ENCODE assay signal across 12 cellular contexts in the genomic region with DNA sequence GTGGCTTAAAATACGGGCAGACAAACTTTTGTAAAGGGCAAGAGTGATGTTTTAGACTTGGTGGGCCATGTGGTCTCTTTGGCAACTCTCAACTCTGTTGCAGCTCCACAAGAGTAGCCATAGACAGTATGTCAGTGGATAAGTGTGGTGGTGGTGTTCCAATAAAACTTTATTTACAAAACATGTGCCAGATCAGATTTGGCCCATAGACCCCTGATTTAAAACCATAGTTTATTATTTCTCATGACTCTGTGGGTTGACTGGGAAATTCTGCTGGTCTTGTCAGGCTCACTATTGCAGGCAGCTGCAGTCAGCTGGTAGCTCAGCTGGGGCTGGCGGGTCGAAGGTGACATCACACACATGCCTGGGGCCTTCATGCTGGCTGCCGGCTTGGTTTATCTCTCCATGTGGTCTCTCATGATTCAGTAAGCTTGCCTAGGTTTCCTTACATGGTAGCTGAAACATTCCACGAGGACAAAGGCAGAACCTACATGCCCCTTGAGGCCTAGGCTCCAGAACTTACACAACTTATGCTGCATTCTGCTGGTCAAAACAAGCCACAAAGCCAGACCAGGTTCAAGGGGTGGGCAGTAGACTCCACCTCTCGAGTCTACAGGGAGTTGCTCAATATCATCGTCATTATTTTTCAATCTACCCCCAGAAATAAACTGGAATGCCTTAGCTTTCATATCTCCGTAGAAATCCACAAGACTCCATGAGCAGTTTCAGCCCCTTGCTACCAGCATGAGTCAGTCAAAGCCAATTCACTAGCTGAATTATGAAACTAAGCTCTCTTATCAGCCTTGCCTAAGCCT.
DNase-seq lines count a peak whose midpoint lies in the region; ATAC-seq and TF ChIP-seq lines count a peak whose summit lies in the region.
"Had no signal": no experiment of that assay in that cellular context is flagged by ENCODE, and none has a peak within 500 bp of the region (broad histone marks: within the 10 kb centered on the region; RNA-seq: fewer than 3 reads in every experiment).

No MANE protein-coding gene starts in this region.

- peaks cover 4% of the 10 kb centered on the region for H3K27me3 Mint-ChIP-seq in neural progenitor cell (ENCODE audit: insufficient read depth, low read depth)
- H3K27me3 Mint-ChIP-seq: activated naive CD8-positive, alpha-beta T cell treated with anti-CD3 and anti-CD28 coated beads, Interleukin-2, amount 10 ng/mL, durations not matched to agents 7 days and 5 days had no signal

- H3K27ac ChIP-seq in neural progenitor cell (no peak overlapping the region), SK-N-SH (ENCODE audit: low read depth in 2 of 2, low read length in 1 of 2) (no peak overlapping the region)

- TF ChIP-seq RAD21 in SK-N-SH (IDR thresholded peaks at IDR 0.05; ENCODE audit: low read length): no peak

- H3K9ac ChIP-seq in neural progenitor cell: no peak overlapping the region
- no peak overlapping the region for H3K9ac ChIP-seq in SK-N-SH

- peaks cover 3% of the 10 kb centered on the region for H3K36me3 Mint-ChIP-seq in neural progenitor cell
- H3K36me3 Mint-ChIP-seq: activated naive CD8-positive, alpha-beta T cell treated with anti-CD3 and anti-CD28 coated beads, Interleukin-2, amount 10 ng/mL, durations not matched to agents 7 days and 5 days; naive thymus-derived CD4-positive, alpha-beta T cell had no signal

- H3F3A ChIP-seq in neural progenitor cell (ENCODE audit: low read depth) (no peaks in the 10 kb centered on the region), SK-N-SH (replicated peaks; ENCODE audit: insufficient read depth) (no peaks in the 10 kb centered on the region)

- TF ChIP-seq CTCF in neural progenitor cell (IDR thresholded peaks at IDR 0.05): no peak
- no peak for TF ChIP-seq CTCF in GM13976 (IDR thresholded peaks at IDR 0.05; ENCODE audit: borderline replicate concordance, control extremely low read depth, extremely low read depth, insufficient read depth, missing control alignments)
- TF ChIP-seq CTCF in SK-N-SH (IDR thresholded peaks at IDR 0.05): no peak

- H3K27me3 ChIP-seq in neural progenitor cell: no peaks in the 10 kb centered on the region
- no peaks in the 10 kb centered on the region for H3K27me3 ChIP-seq in SK-N-SH (ENCODE audit: insufficient read depth)

- H3K4me3 ChIP-seq in neural progenitor cell: no peak overlapping the region
- H3K4me3 ChIP-seq in SK-N-SH (ENCODE audit: low read depth in 2 of 2, low read length in 1 of 2): no peak overlapping the region

- H3K9me3 ChIP-seq in neural progenitor cell (ENCODE audit: low read depth) (no peaks in the 10 kb centered on the region), SK-N-SH (no peaks in the 10 kb centered on the region)

- CTCF ChIA-PET in SK-N-SH (lab: Yijun Ruan, JAX): interaction anchor here (1.0 to 1.1 kb wide), 2 partner anchors 502 to 511 kb away, joined by 3 read pairs; a partner anchor contains a TSS

- H3K27ac Mint-ChIP-seq in neural progenitor cell: peak overlapping the region; percentile 86
- H3K27ac Mint-ChIP-seq: activated naive CD8-positive, alpha-beta T cell treated with anti-CD3 and anti-CD28 coated beads, Interleukin-2, amount 10 ng/mL, durations not matched to agents 7 days and 5 days; naive thymus-derived CD4-positive, alpha-beta T cell had no signal

- no peaks in the 10 kb centered on the region for H3K79me2 ChIP-seq in neural progenitor cell (ENCODE audit: low read depth)
- H3K79me2 ChIP-seq in SK-N-SH (ENCODE audit: insufficient read depth): no peaks in the 10 kb centered on the region

- POLR2A ChIA-PET in SK-N-SH (lab: Yijun Ruan, JAX): no interaction called here

- H3K9me2 ChIP-seq in SK-N-SH: no peaks in the 10 kb centered on the region

- peak; percentile 94 for DNase-seq in ELF-1 (ENCODE audit: low read depth, low spot score)
- peak; percentile 98 for DNase-seq in RPMI7951 (ENCODE audit: low read depth)
- DNase-seq in Right ventricle myocardium superior: peak; percentile 88
- DNase-seq in neural progenitor cell (ENCODE audit: low spot score): peak; percentile 22
- DNase-seq in GM13976 (ENCODE audit: low spot score): no peak
- DNase-seq in NCI-H2029 (lab: John Stamatoyannopoulos, UW): no peak
- no peak for DNase-seq in SK-N-SH
- DNase-seq in HUDEP-2 (lab: John Stamatoyannopoulos, UW; ENCODE audit: unreplicated experiment in 76 of 76): no peak
- DNase-seq: activated naive CD8-positive, alpha-beta T cell treated with anti-CD3 and anti-CD28 coated beads, Interleukin-2, amount 10 ng/mL, durations not matched to agents 7 days and 5 days; hypothalamus; naive thymus-derived CD4-positive, alpha-beta T cell; NCI-H1417 treated with DMSO at 0.1 percent for 48 hours had no signal

- WGBS in SK-N-SH (ENCODE audit: low lambda C conversion rate): 23% methylated on average over 8 of the region's 8 CpGs

- peaks cover 14% of the 10 kb centered on the region for H3K9me3 Mint-ChIP-seq in neural progenitor cell
- H3K9me3 Mint-ChIP-seq: activated naive CD8-positive, alpha-beta T cell treated with anti-CD3 and anti-CD28 coated beads, Interleukin-2, amount 10 ng/mL, durations not matched to agents 7 days and 5 days had no signal

- H3K36me3 ChIP-seq in neural progenitor cell (no peaks in the 10 kb centered on the region), SK-N-SH (replicated peaks in 1 of 2; ENCODE audit: control insufficient read depth in 1 of 2, insufficient read depth in 2 of 2, low read length in 1 of 2) (no peaks in the 10 kb centered on the region)

- H3K4me1 ChIP-seq in neural progenitor cell: peaks cover 5% of the 10 kb centered on the region
- H3K4me1 ChIP-seq in SK-N-SH (ENCODE audit: control insufficient read depth in 1 of 2, insufficient read depth in 2 of 2, low read depth in 1 of 2, low read length in 1 of 2): no peaks in the 10 kb centered on the region

- H3K4me3 Mint-ChIP-seq in neural progenitor cell: peak overlapping the region; percentile 14
- H3K4me3 Mint-ChIP-seq: activated naive CD8-positive, alpha-beta T cell treated with anti-CD3 and anti-CD28 coated beads, Interleukin-2, amount 10 ng/mL, durations not matched to agents 7 days and 5 days; naive thymus-derived CD4-positive, alpha-beta T cell had no signal

- TF ChIP-seq EP300 in SK-N-SH (IDR thresholded peaks at IDR 0.05; ENCODE audit: borderline replicate concordance in 1 of 2, low read depth in 1 of 2, low read length in 1 of 2): no peak

- peaks cover 53% of the 10 kb centered on the region for H3K4me1 Mint-ChIP-seq in neural progenitor cell
- H3K4me1 Mint-ChIP-seq: activated naive CD8-positive, alpha-beta T cell treated with anti-CD3 and anti-CD28 coated beads, Interleukin-2, amount 10 ng/mL, durations not matched to agents 7 days and 5 days; naive thymus-derived CD4-positive, alpha-beta T cell had no signal

- H2AFZ ChIP-seq in neural progenitor cell (replicated peaks): no peak overlapping the region
- no peak overlapping the region for H2AFZ ChIP-seq in SK-N-SH (ENCODE audit: low read depth)

- H3K4me2 ChIP-seq in neural progenitor cell (no peak overlapping the region), SK-N-SH (no peak overlapping the region)

- intact Hi-C loops in Right ventricle myocardium superior (cut with DNase I): no loop called here

- in situ Hi-C loops in GM13976 (cut with MboI; ENCODE audit: low sequenced_read_pairs, unreplicated experiment): no loop called here

- H4K20me1 ChIP-seq in neural progenitor cell (ENCODE audit: low read depth) (no peaks in the 10 kb centered on the region), SK-N-SH (ENCODE audit: insufficient read depth) (no peaks in the 10 kb centered on the region)

- ATAC-seq in Right ventricle myocardium superior (ENCODE audit: poor library complexity): peak; percentile 96
- ATAC-seq: naive thymus-derived CD4-positive, alpha-beta T cell had no signal

TF ChIP-seq in SK-N-SH, 30 proteins besides CTCF, POLR2A, EP300 and RAD21:
- TF ChIP-seq EZH2phosphoT487 (IDR thresholded peaks at IDR 0.05; ENCODE audit: borderline replicate concordance, low read depth): no peak
- TF ChIP-seq RFX5 (IDR thresholded peaks at IDR 0.05; ENCODE audit: low read length): no peak

Comparison
In these comparisons a context has a peak if more than half of its experiments do, and no peak if none do; other contexts are left out.
1. DNase-seq: peak in ELF-1 (single experiment), RPMI7951 (single experiment), Right ventricle myocardium superior (single experiment) and neural progenitor cell (single experiment); none in GM13976 (single experiment), NCI-H2029 (single experiment), SK-N-SH (single experiment) and HUDEP-2 (0 of 76).